18 cellular contexts compared by ENCODE assay signal in genomic region chr2:20478961-20479360, GRCh38. TPM values are rescaled to one million over a fixed set of nuclear protein-coding genes. Genes with fewer than 3 reads are reported as not detected.
DNase-seq lines count a peak whose midpoint lies in the region; ATAC-seq and FAIRE-seq lines count a peak whose summit lies in the region.
"Had no signal": no experiment of that assay in that cellular context is flagged by ENCODE, and none has a peak within 500 bp of the region (broad histone marks: within the 10 kb centered on the region; RNA-seq: fewer than 3 reads in every experiment).

No MANE protein-coding gene starts in this region.

- peak; percentile 46 for DNase-seq in cardiac septum (ENCODE audit: low spot score)
- no peak for DNase-seq in right cardiac atrium
- DNase-seq in left lobe of liver (ENCODE audit: low spot score) = peak; percentile 41
- peak; percentile 41 for DNase-seq in sciatic nerve (ENCODE audit: low spot score)
- DNase-seq in stimulated activated CD4-positive, alpha-beta T cell treated with anti-CD3 and anti-CD28 coated beads, Interleukin-2, amount 100 ng/mL, for 24 hours = no peak
- DNase-seq in frontal cortex (ENCODE audit: low spot score in 2 of 2) = no peak
- DNase-seq: C1 segment of cervical spinal cord; DMS 273 treated with DMSO at 0.1 percent for 48 hours; GDM1; NCI-H1417 treated with DMSO at 0.1 percent for 48 hours; NCI-H1930; NCI-H2171; NCI-H446; NK-92 treated with Interleukin-12 subunit alpha and Interleukin-12 subunit beta, amount 100 ng/mL, for 24 hours had no signal

- ATAC-seq in right cardiac atrium = no peak
- no peak for ATAC-seq in left lobe of liver
- ATAC-seq in sciatic nerve = no peak
- ATAC-seq in HG03280 (IDR thresholded peaks at IDR 0.05; ENCODE audit: unreplicated experiment) = no peak
- ATAC-seq: GM12878, K562 had no signal

- H3K4me1 ChIP-seq in right cardiac atrium (ENCODE audit: control insufficient read depth, insufficient read depth, low read length) = peaks cover 8% of the 10 kb centered on the region

- 89% methylated on average over 7 of the region's 7 CpGs for WGBS in right cardiac atrium

- H3K4me3 ChIP-seq in right cardiac atrium (ENCODE audit: low read length) = no peak overlapping the region
- H3K4me3 ChIP-seq: GM12878, K562 had no signal

- no peaks in the 10 kb centered on the region for H3K9me3 ChIP-seq in right cardiac atrium (ENCODE audit: control insufficient read depth, low read length)

- intact Hi-C loops in cardiac septum (cut with DNase I) (no loop called here), right cardiac atrium (cut with DNase I) (loop anchor here in 1 of 4 donors (10.0 kb wide), 1 partner anchor 46 kb away; no protein-coding TSS in a partner anchor), sciatic nerve (cut with DNase I) (no loop called here)

- no peaks in the 10 kb centered on the region for H3K27me3 ChIP-seq in right cardiac atrium (ENCODE audit: control insufficient read depth, insufficient read depth)

- no peak for FAIRE-seq in frontal cortex (lab: Jason Lieb, UNC)
- FAIRE-seq: A204.1, GM12878, K562 had no signal

- no peak overlapping the region for H3K27ac ChIP-seq in right cardiac atrium (ENCODE audit: low read length)

RNA-seq across cellular contexts. Expression of gene RHOB, which starts 32.1 kb away (rescaled TPM):
- total RNA-seq in cardiac septum = 98.4 TPM
- 100 to 1,000 TPM; 141 to 365 (median 217) TPM for total RNA-seq in right cardiac atrium
- 315 TPM for polyA plus RNA-seq in right cardiac atrium
- total RNA-seq in left lobe of liver = 250 TPM
- 236 TPM for total RNA-seq in sciatic nerve
- 300 TPM for total RNA-seq in frontal cortex

Comparison
In these comparisons a context has a peak if more than half of its experiments do, and no peak if none do; other contexts are left out.
1. DNase-seq: peak in cardiac septum (single experiment), left lobe of liver (single experiment) and sciatic nerve (single experiment); none in right cardiac atrium (0 of 3), stimulated activated CD4-positive, alpha-beta T cell treated with anti-CD3 and anti-CD28 coated beads, Interleukin-2, amount 100 ng/mL, for 24 hours (0 of 2) and frontal cortex (0 of 2).